Comparison of ENCODE assay signal across 24 cellular contexts in genomic region chr1:16088351-16088911, GRCh38. TPM values are rescaled to one million over a fixed set of nuclear protein-coding genes. Genes with fewer than 3 reads are reported as not detected.
DNase-seq lines count a peak whose midpoint lies in the region; ATAC-seq and TF ChIP-seq lines count a peak whose summit lies in the region.
"Had no signal": no experiment of that assay in that cellular context is flagged by ENCODE, and none has a peak within 500 bp of the region (broad histone marks: within the 10 kb centered on the region; RNA-seq: fewer than 3 reads in every experiment).

No MANE protein-coding gene starts in this region.

- H3K9me3 ChIP-seq in PC-3 (ENCODE audit: low read length) = no peaks in the 10 kb centered on the region
- no peaks in the 10 kb centered on the region for H3K9me3 ChIP-seq in esophagus squamous epithelium
- H3K9me3 ChIP-seq: ovary, upper lobe of left lung had no signal

- no peak overlapping the region for H2AFZ ChIP-seq in PC-3 (ENCODE audit: low read length)

- intact Hi-C loops in PC-3 (cut with micrococcal nuclease) = no loop called here
- intact Hi-C loops in esophagus squamous epithelium (cut with DNase I) = no loop called here
- intact Hi-C loops in posterior vena cava (cut with DNase I) = no loop called here

- TF ChIP-seq CTCF in C4-2B (conservative IDR thresholded peaks at IDR 0.05) = no peak
- no peak for TF ChIP-seq CTCF in PC-3 (conservative IDR thresholded peaks at IDR 0.05; ENCODE audit: low read depth, low read length)
- TF ChIP-seq CTCF in esophagus squamous epithelium (IDR thresholded peaks at IDR 0.05) = no peak

- H3K9ac ChIP-seq in PC-3 (ENCODE audit: low read length) = no peak overlapping the region

- CTCF ChIA-PET in PC-3 (lab: Charles Lee) = interaction anchor here (0.5 kb wide), 1 partner anchor 102 kb away, joined by 6 read pairs; no protein-coding TSS in a partner anchor

- H4K20me1 ChIP-seq in PC-3 (ENCODE audit: low read length) = no peaks in the 10 kb centered on the region

- peaks cover 20% of the 10 kb centered on the region for H3K4me1 ChIP-seq in PC-3 (ENCODE audit: insufficient read depth, low read length)
- peaks cover 33 to 63% (median 39%) of the 10 kb centered on the region in 3 donors for H3K4me1 ChIP-seq in esophagus squamous epithelium

- no peaks in the 10 kb centered on the region for H3K79me2 ChIP-seq in PC-3 (ENCODE audit: low read length)

- H3K36me3 ChIP-seq in PC-3 (ENCODE audit: low read depth, low read length) = no peaks in the 10 kb centered on the region
- H3K36me3 ChIP-seq in esophagus squamous epithelium = no peaks in the 10 kb centered on the region
- H3K36me3 ChIP-seq: cardiac muscle cell, ovary, upper lobe of left lung had no signal

- no peak for DNase-seq in PC-3
- DNase-seq in esophagus squamous epithelium (lab: John Stamatoyannopoulos, UW) = no peak
- DNase-seq in posterior vena cava (ENCODE audit: low spot score) = peak; percentile 78
- DNase-seq in NCI-H1105 (lab: John Stamatoyannopoulos, UW) = no peak
- DNase-seq in cerebellum (ENCODE audit: low spot score) = no peak
- DNase-seq: activated CD4-positive, alpha-beta T cell treated with anti-CD3 and anti-CD28 coated beads, Interleukin-2, amount 50 U/mL, for 4 hours; activated CD8-positive, alpha-beta memory T cell treated with anti-CD3 and anti-CD28 coated beads, Interleukin-2, amount 50 U/mL, for 48 hours; activated effector memory CD4-positive, alpha-beta T cell treated with anti-CD3 and anti-CD28 coated beads, Interleukin-2, amount 50 U/mL, for 16 hours; naive B cell; NCI-H1694; NCI-H345; OCI-M1; stimulated activated CD4-positive, alpha-beta T cell treated with anti-CD3 and anti-CD28 coated beads, Interleukin-4, amount 100 ng/mL, for 1 hour; stimulated activated naive CD8-positive, alpha-beta T cell treated with anti-CD3 and anti-CD28 coated beads, Interleukin-15, amount 100 ng/mL, for 72 hours; T-helper 2 cell had no signal

- H3F3A ChIP-seq in PC-3 (ENCODE audit: low read length, unreplicated experiment) = no peaks in the 10 kb centered on the region

- no TSS peak for BruUV-seq in PC-3 (replicated peaks; lab: Mats Ljungman, UMichigan)

- 100% methylated on average over 1 of the region's 17 CpGs; no CpG with 5 or more reads in 1 of the 2 donors for WGBS in esophagus squamous epithelium, 2 donors

- no peak overlapping the region for H3K4me2 ChIP-seq in PC-3 (ENCODE audit: low read length)

- no peaks in the 10 kb centered on the region for H3K9me2 ChIP-seq in PC-3 (replicated peaks; ENCODE audit: low read length)

- TF ChIP-seq POLR2A in esophagus squamous epithelium (IDR thresholded peaks at IDR 0.05) = no peak

- no peak for ATAC-seq in PC-3
- ATAC-seq in HG03139 (IDR thresholded peaks at IDR 0.05; ENCODE audit: unreplicated experiment) = no peak
- ATAC-seq in GM18517 (IDR thresholded peaks at IDR 0.05; ENCODE audit: unreplicated experiment) = no peak
- ATAC-seq: stimulated activated naive CD8-positive, alpha-beta T cell treated with anti-CD3 and anti-CD28 coated beads, Interleukin-15, amount 100 ng/mL, for 72 hours had no signal

- H3K4me3 ChIP-seq in PC-3 (ENCODE audit: low read length) (no peak overlapping the region), esophagus squamous epithelium (no peak overlapping the region)
- H3K4me3 ChIP-seq: cardiac muscle cell, ovary, upper lobe of left lung had no signal

- H3K27ac ChIP-seq in C4-2B (peak overlapping the region; percentile 11; the same call in 1 of the 2 replicates), PC-3 (ENCODE audit: low read length) (peak overlapping the region; percentile 31), esophagus squamous epithelium (peak overlapping the region; percentile 62 to 76 (median 68))
- H3K27ac ChIP-seq: cardiac muscle cell, HL-60, ovary had no signal

- POLR2A ChIA-PET in PC-3 (lab: Charles Lee; ENCODE audit: unreplicated experiment) = no interaction called here

- H3K27me3 ChIP-seq in PC-3 (ENCODE audit: low read length) (no peaks in the 10 kb centered on the region), esophagus squamous epithelium (no peaks in the 10 kb centered on the region)
- H3K27me3 ChIP-seq: cardiac muscle cell, ovary, upper lobe of left lung had no signal

RNA-seq across cellular contexts. Expression of gene FAM131C, which starts 15.0 kb away (rescaled TPM):
- total RNA-seq in PC-3 (2014; rRNA removed) (7.7 and 9.8 TPM in 2 replicates), esophagus squamous epithelium (1 to 10 TPM in 2 of 4 donors, not detected in 2; 1.6 to 4.5 TPM), posterior vena cava (1 to 10 TPM in 1 of 2 donors, under 1 TPM in 1; 0.88 to 1.2 TPM), cerebellum (1.8 TPM)
- total RNA-seq: skeletal muscle tissue had no signal

RNA-seq across cellular contexts. Expression of gene CLCNKB, which starts 44.8 kb away (rescaled TPM):
- total RNA-seq in PC-3 (2014; rRNA removed) (not detected in 2 replicates), esophagus squamous epithelium (not detected), posterior vena cava (under 1 TPM; 0.62 to 0.88 TPM), cerebellum (0.45 TPM)
- total RNA-seq: B cell, skeletal muscle tissue had no signal

Comparison
In these comparisons a context has a peak if more than half of its experiments do, and no peak if none do; other contexts are left out.
1. H3K27ac ChIP-seq: peak in every context shown above with its lines; median percentile 68 in esophagus squamous epithelium; 31 in PC-3; 11 in C4-2B.